In the genomic region with DNA sequence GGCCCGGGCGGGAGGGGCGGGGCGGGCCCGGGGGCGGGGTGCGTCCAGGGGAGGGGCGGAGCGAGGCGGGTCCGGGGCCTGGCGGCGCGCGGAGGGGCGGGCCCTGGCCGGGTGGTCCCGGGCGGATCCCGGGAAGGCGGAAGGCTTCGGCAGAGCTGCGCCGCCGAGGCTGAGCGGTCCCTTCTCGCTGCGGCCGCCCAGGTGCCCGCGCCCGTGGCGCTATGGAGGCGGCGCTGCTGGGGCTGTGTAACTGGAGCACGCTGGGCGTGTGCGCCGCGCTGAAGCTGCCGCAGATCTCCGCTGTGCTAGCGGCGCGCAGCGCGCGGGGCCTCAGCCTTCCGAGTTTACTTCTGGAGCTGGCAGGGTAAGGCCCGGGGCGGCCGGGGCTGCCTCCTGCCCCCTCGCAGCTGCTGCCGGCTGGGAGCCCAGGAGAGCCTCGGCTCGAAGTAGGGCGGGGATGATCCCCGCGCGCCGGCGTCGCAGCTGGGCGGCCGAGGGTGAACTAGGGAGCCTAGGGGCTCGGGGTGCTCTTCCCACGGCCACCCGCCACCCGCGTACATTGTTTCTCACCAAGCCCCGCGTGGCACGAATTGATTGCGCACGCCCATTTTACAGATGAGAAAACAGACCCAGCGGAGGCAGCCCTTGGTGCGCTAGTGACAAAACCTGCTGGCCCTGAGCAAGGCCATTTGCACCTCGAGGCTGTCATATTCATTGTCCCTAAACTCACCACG, we compare ENCODE assay signal across 1 cellular context.
A peak's percentile ranks its signal among the peaks of the same experiment; 100 is the strongest.
TF ChIP-seq lines count a peak whose summit lies in the region.

A gene (plus strand): TSS at position 142 of the 734 bp plus-strand sequence. CDS start 80 bp downstream, at position 222.

TF ChIP-seq in GM12878, 131 proteins besides CTCF, POLR2A, EP300 and RAD21 (continued from another document):
- TF ChIP-seq, protein P1, sequence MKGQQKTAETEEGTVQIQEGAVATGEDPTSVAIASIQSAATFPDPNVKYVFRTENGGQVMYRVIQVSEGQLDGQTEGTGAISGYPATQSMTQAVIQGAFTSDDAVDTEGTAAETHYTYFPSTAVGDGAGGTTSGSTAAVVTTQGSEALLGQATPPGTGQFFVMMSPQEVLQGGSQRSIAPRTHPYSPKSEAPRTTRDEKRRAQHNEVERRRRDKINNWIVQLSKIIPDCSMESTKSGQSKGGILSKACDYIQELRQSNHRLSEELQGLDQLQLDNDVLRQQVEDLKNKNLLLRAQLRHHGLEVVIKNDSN (IDR thresholded peaks at IDR 0.05; ENCODE audit: borderline replicate concordance, extremely low read length, insufficient read depth, low read depth, low read length) = no peak
- TF ChIP-seq MYB (IDR thresholded peaks at IDR 0.05; ENCODE audit: borderline replicate concordance, low read depth, low read length) = no peak
- TF ChIP-seq NR2F1 (conservative IDR thresholded peaks at IDR 0.05) = 0 out of 2 replicates have a peak, but pooled peaks have one; percentile 13
- TF ChIP-seq BCL11A (IDR thresholded peaks at IDR 0.05; ENCODE audit: low read depth, low read length) = no peak
- TF ChIP-seq SIX5 (IDR thresholded peaks at IDR 0.05; ENCODE audit: low read depth, low read length, severe bottlenecking) = no peak
- no peak for TF ChIP-seq SMC3 (IDR thresholded peaks at IDR 0.05; ENCODE audit: borderline replicate concordance, low read length)
- TF ChIP-seq IKZF1 (conservative IDR thresholded peaks at IDR 0.05) = peak; percentile 67
